24 cellular contexts compared by ENCODE assay signal in genomic region chr5:97096096-97096648, GRCh38. TPM values are rescaled to one million over a fixed set of nuclear protein-coding genes. Genes with fewer than 3 reads are reported as not detected.
DNase-seq lines count a peak whose midpoint lies in the region; ATAC-seq, FAIRE-seq and TF ChIP-seq lines count a peak whose summit lies in the region.
"Had no signal": no experiment of that assay in that cellular context is flagged by ENCODE, and none has a peak within 500 bp of the region (broad histone marks: within the 10 kb centered on the region; RNA-seq: fewer than 3 reads in every experiment).

No MANE protein-coding gene starts in this region.

- peak; percentile 71 for FAIRE-seq in kidney (lab: Jason Lieb, UNC)
- FAIRE-seq: G401.6, HepG2 had no signal

- peaks cover 0 to 3% of the 10 kb centered on the region in 2 donors for H3K4me1 ChIP-seq in kidney (ENCODE audit: control insufficient read depth in 1 of 2, insufficient read depth in 1 of 2, low read depth in 1 of 2, low read length in 2 of 2)
- no peaks in the 10 kb centered on the region for H3K4me1 ChIP-seq in BE2C

- no peaks in the 10 kb centered on the region for H3K27me3 ChIP-seq in BE2C
- H3K27me3 ChIP-seq: brain microvascular endothelial cell had no signal

- in situ Hi-C loops in ACHN (cut with HindIII; ENCODE audit: low pct_ligation_motif_present, low pct_unique_long_range_greater_than_20kb, low sequenced_read_pairs): no loop called here

- CTCF ChIA-PET in activated CD4-positive, alpha-beta T cell treated with anti-CD3 and anti-CD28 coated beads for 36 hours (lab: Charles Lee): interaction anchor here (0.7 to 3.6 kb wide), 4 partner anchors 65 to 1163 kb away, joined by 3 to 17 read pairs (median 3); no protein-coding TSS in a partner anchor
- CTCF ChIA-PET in HEK293T (lab: Yijun Ruan, JAX): no interaction called here

- H3K27ac ChIP-seq in caudate nucleus (ENCODE audit: low read depth, low read length) (peak overlapping the region; percentile 4), kidney (ENCODE audit: low read depth in 2 of 2, low read length in 2 of 2) (no peak overlapping the region)
- H3K27ac ChIP-seq: brain microvascular endothelial cell, SJSA1 had no signal

- H3K4me3 Mint-ChIP-seq in activated CD4-positive, alpha-beta T cell treated with anti-CD3 and anti-CD28 coated beads for 36 hours: no peak overlapping the region
- H3K4me3 Mint-ChIP-seq: activated CD4-positive, alpha-beta T cell treated with anti-CD3 and anti-CD28 coated beads, Interleukin-2, amount 10 ng/mL, durations not matched to agents 7 days and 5 days; activated naive CD4-positive, alpha-beta T cell treated with anti-CD3 and anti-CD28 coated beads for 36 hours; HFFc6 had no signal

- H3K27me3 Mint-ChIP-seq in activated CD4-positive, alpha-beta T cell treated with anti-CD3 and anti-CD28 coated beads for 36 hours: peaks cover 10% of the 10 kb centered on the region
- H3K27me3 Mint-ChIP-seq: progenitor cell of endocrine pancreas had no signal

- no peak overlapping the region for H3K27ac Mint-ChIP-seq in activated CD4-positive, alpha-beta T cell treated with anti-CD3 and anti-CD28 coated beads for 36 hours
- H3K27ac Mint-ChIP-seq: HFFc6, progenitor cell of endocrine pancreas had no signal

- H3K4me1 Mint-ChIP-seq in activated CD4-positive, alpha-beta T cell treated with anti-CD3 and anti-CD28 coated beads for 36 hours: peaks cover 16% of the 10 kb centered on the region

- peak overlapping the region in 1 of 2 donors; percentile 6 for H3K9ac ChIP-seq in kidney (ENCODE audit: low read length in 2 of 2)

- DNase-seq in ACHN (peak; percentile 29), HFF-Myc (ENCODE audit: extremely low read depth, low read depth) (peak; percentile 16), caudate nucleus (lab: John Stamatoyannopoulos, UW) (peak in 1 of 61 donors; percentile 40), kidney (no peak), BE2C (no peak), HEK293T (ENCODE audit: extremely low spot score) (no peak)
- DNase-seq in activated CD4-positive, alpha-beta T cell treated with anti-CD3 and anti-CD28 coated beads for 36 hours: no peak
- DNase-seq in stimulated activated naive CD4-positive, alpha-beta T cell treated with Interleukin-2 at 50 U/mL for 16 hours (lab: John Stamatoyannopoulos, UW): no peak
- DNase-seq: activated CD4-positive, alpha-beta T cell treated with anti-CD3 and anti-CD28 coated beads, Interleukin-2, amount 10 ng/mL, durations not matched to agents 7 days and 5 days; activated naive CD4-positive, alpha-beta T cell treated with anti-CD3 and anti-CD28 coated beads for 36 hours; brain microvascular endothelial cell; HFFc6; left ventricle myocardium superior; NCI-H1930; NCI-H510A; stimulated activated CD4-positive, alpha-beta T cell treated with anti-CD3 and anti-CD28 coated beads, Interleukin-12 subunit alpha, Interleukin-12 subunit beta, amount 100 ng/mL, for 4 hours; stimulated activated naive CD8-positive, alpha-beta T cell treated with anti-CD3 and anti-CD28 coated beads, Interleukin-15, Interleukin-2, amounts not matched to agents 100 U/mL and 50 U/mL, for 24 hours had no signal

- H3K9me3 ChIP-seq in kidney (ENCODE audit: control insufficient read depth in 1 of 2, low read length in 2 of 2): no peaks in the 10 kb centered on the region
- no peaks in the 10 kb centered on the region for H3K9me3 ChIP-seq in BE2C
- H3K9me3 ChIP-seq: SJSA1 had no signal

- intact Hi-C loops in kidney (cut with DNase I): no loop called here
- intact Hi-C loops in activated CD4-positive, alpha-beta T cell treated with anti-CD3 and anti-CD28 coated beads for 36 hours (cut with DNase I, micrococcal nuclease): loop anchor here in 1 of 2 experiments (5.0 kb wide), 1 partner anchor 159 kb away; the partner anchor contains the start of gene LNPEP

- no peaks in the 10 kb centered on the region for H3K9me3 Mint-ChIP-seq in activated CD4-positive, alpha-beta T cell treated with anti-CD3 and anti-CD28 coated beads for 36 hours (ENCODE audit: low read depth)
- H3K9me3 Mint-ChIP-seq: activated naive CD4-positive, alpha-beta T cell treated with anti-CD3 and anti-CD28 coated beads for 36 hours; HFFc6 had no signal

- ATAC-seq in activated CD4-positive, alpha-beta T cell treated with anti-CD3 and anti-CD28 coated beads for 36 hours: no peak
- ATAC-seq: esophagus mucosa, HepG2, left ventricle myocardium superior had no signal

- H3K36me3 ChIP-seq in kidney (ENCODE audit: control insufficient read depth in 1 of 2, insufficient read depth in 2 of 2, low read length in 2 of 2) (no peaks in the 10 kb centered on the region), BE2C (no peaks in the 10 kb centered on the region)
- H3K36me3 ChIP-seq: brain microvascular endothelial cell, SJSA1 had no signal

- no peaks in the 10 kb centered on the region for H3K36me3 Mint-ChIP-seq in activated CD4-positive, alpha-beta T cell treated with anti-CD3 and anti-CD28 coated beads for 36 hours (ENCODE audit: low read depth)

- H3K4me3 ChIP-seq in HFF-Myc (replicated peaks; ENCODE audit: low read depth, low read length) (no peak overlapping the region), kidney (ENCODE audit: low read length in 2 of 2) (peak overlapping the region; percentile 31 to 50), BE2C (ENCODE audit: low read depth, low read length) (no peak overlapping the region)
- H3K4me3 ChIP-seq: SJSA1 had no signal

- TF ChIP-seq CTCF in HFF-Myc (IDR thresholded peaks at IDR 0.05; ENCODE audit: low read depth, low read length, missing control alignments) (no peak), kidney (IDR thresholded peaks at IDR 0.05; ENCODE audit: borderline replicate concordance, extremely low read depth, insufficient read depth) (no peak), BE2C (IDR thresholded peaks at IDR 0.05; ENCODE audit: low read depth, low read length) (no peak)

- POLR2A ChIA-PET in activated CD4-positive, alpha-beta T cell treated with anti-CD3 and anti-CD28 coated beads for 36 hours (lab: Charles Lee): no interaction called here
- POLR2A ChIA-PET in HEK293T (lab: Yijun Ruan, JAX): no interaction called here

TF ChIP-seq in HEK293T, 16 proteins besides CTCF, POLR2A, EP300 and RAD21:
- TF ChIP-seq FOXK2 (IDR thresholded peaks at IDR 0.05) (no peak), PKNOX1 (IDR thresholded peaks at IDR 0.05) (no peak), NFRKB (IDR thresholded peaks at IDR 0.05) (no peak), SP1 (IDR thresholded peaks at IDR 0.05) (no peak), ZNF384 (IDR thresholded peaks at IDR 0.05) (no peak), FOXM1 (IDR thresholded peaks at IDR 0.05; ENCODE audit: borderline replicate concordance) (no peak), L3MBTL2 (conservative IDR thresholded peaks at IDR 0.05) (no peak), BHLHE40 (IDR thresholded peaks at IDR 0.05; ENCODE audit: borderline replicate concordance) (no peak), FOXA1 (IDR thresholded peaks at IDR 0.05) (no peak), HDGF (IDR thresholded peaks at IDR 0.05; ENCODE audit: borderline replicate concordance) (no peak), TARDBP (IDR thresholded peaks at IDR 0.05) (no peak), LEF1 (IDR thresholded peaks at IDR 0.05; ENCODE audit: borderline replicate concordance) (no peak), ARNT (IDR thresholded peaks at IDR 0.05) (no peak), SUZ12 (IDR thresholded peaks at IDR 0.05) (no peak)

RNA-seq across cellular contexts. Expression of gene LIX1, which starts 46.2 kb away (rescaled TPM):
- total RNA-seq in kidney: 33.4 TPM
- 0.65 TPM for polyA plus RNA-seq in kidney (ENCODE audit: insufficient read depth, low read depth, low replicate concordance)
- not detected for total RNA-seq in activated CD4-positive, alpha-beta T cell treated with anti-CD3 and anti-CD28 coated beads for 36 hours
- 2.0 TPM for polyA plus RNA-seq in BE2C (2012; ENCODE audit: insufficient read depth, insufficient read length, low read depth)
- total RNA-seq: A673; activated CD4-positive, alpha-beta T cell treated with anti-CD3 and anti-CD28 coated beads, Interleukin-2, amount 10 ng/mL, durations not matched to agents 7 days and 5 days; activated naive CD4-positive, alpha-beta T cell treated with anti-CD3 and anti-CD28 coated beads for 36 hours; dermis microvascular lymphatic vessel endothelial cell; esophagus mucosa; HepG2; HFFc6; left ventricle myocardium superior; SJSA1 had no signal
- polyA plus RNA-seq: HepG2 had no signal

Comparison
In these comparisons a context has a peak if more than half of its experiments do, and no peak if none do; other contexts are left out.
1. DNase-seq: peak in ACHN (single experiment) and HFF-Myc (single experiment); none in kidney (single experiment), activated CD4-positive, alpha-beta T cell treated with anti-CD3 and anti-CD28 coated beads for 36 hours (single experiment), stimulated activated naive CD4-positive, alpha-beta T cell treated with Interleukin-2 at 50 U/mL for 16 hours (single experiment), BE2C (single experiment) and HEK293T (single experiment).
2. H3K4me3 ChIP-seq: peak in kidney (2 of 2); none in HFF-Myc (single experiment) and BE2C (single experiment).
3. RNA of gene LIX1, which starts 46.2 kb away (total RNA-seq): 33.4 TPM in kidney (single experiment); not detected in activated CD4-positive, alpha-beta T cell treated with anti-CD3 and anti-CD28 coated beads for 36 hours; every median in the first group is over 10 times any median in the second.